Comparison of ENCODE assay signal across 18 cellular contexts in genomic region chr6:158416841-158417759, GRCh38.
DNase-seq lines count a peak whose midpoint lies in the region; ATAC-seq, FAIRE-seq and TF ChIP-seq lines count a peak whose summit lies in the region.
"Had no signal": no experiment of that assay in that cellular context is flagged by ENCODE, and none has a peak within 500 bp of the region (broad histone marks: within the 10 kb centered on the region; RNA-seq: fewer than 3 reads in every experiment).

No MANE protein-coding gene starts in this region.

- TF ChIP-seq CTCF in AG04450 (IDR thresholded peaks at IDR 0.05; ENCODE audit: low read depth, low read length) (no peak), bronchial epithelial cell (IDR thresholded peaks at IDR 0.05; ENCODE audit: insufficient read depth, low read length, severe bottlenecking) (no peak)

- FAIRE-seq in bronchial epithelial cell (lab: Jason Lieb, UNC): peak; percentile 60
- FAIRE-seq: GM19239 had no signal

- H3K9me3 ChIP-seq in AG04450 (ENCODE audit: control insufficient read depth, insufficient read depth, low read length) (no peaks in the 10 kb centered on the region), aorta (ENCODE audit: control insufficient read depth, low read length) (no peaks in the 10 kb centered on the region)
- H3K9me3 ChIP-seq: colonic mucosa had no signal

- peaks cover 4 to 8% of the 10 kb centered on the region in 2 donors for H3K9me3 Mint-ChIP-seq in stimulated activated naive CD8-positive, alpha-beta T cell treated with anti-CD3 and anti-CD28 coated beads, Interleukin-15, amount 100 ng/mL, for 72 hours
- H3K9me3 Mint-ChIP-seq: immature natural killer cell; stimulated activated memory B cell treated with anti-CD40 and anti-IgM and Interleukin-4, amounts not matched to agents 10 μg/mL and 1 μg/mL and 100 μg/mL, for 72 hours; T-helper 1 cell treated with Interleukin-12 subunit alpha and Interleukin-12 subunit beta and Interleukin-4 antibody, amounts not matched to agents 30 μg/mL and 1 μg/mL, for 36 hours had no signal

- H3K27me3 ChIP-seq in AG04450 (ENCODE audit: control insufficient read depth, insufficient read depth, low read length): no peaks in the 10 kb centered on the region
- no peaks in the 10 kb centered on the region for H3K27me3 ChIP-seq in bronchial epithelial cell (ENCODE audit: control insufficient read depth, insufficient read depth, low read length)
- H3K27me3 ChIP-seq in layer of hippocampus (ENCODE audit: control insufficient read depth, insufficient read depth, low read length): no peaks in the 10 kb centered on the region
- H3K27me3 ChIP-seq in aorta (ENCODE audit: control insufficient read depth in 1 of 2, insufficient read depth in 2 of 2, low read length in 1 of 2): no peaks in the 10 kb centered on the region
- H3K27me3 ChIP-seq: colonic mucosa, tibial nerve had no signal

- 87 to 91% methylated on average over 4 of the region's 4 CpGs for WGBS in aorta, 2 donors

- H3K4me3 ChIP-seq in AG04450 (ENCODE audit: low read depth, low read length) (no peak overlapping the region), bronchial epithelial cell (ENCODE audit: low read depth, low read length) (no peak overlapping the region), aorta (ENCODE audit: low read length in 2 of 2) (no peak overlapping the region)
- H3K4me3 ChIP-seq: colonic mucosa, tibial nerve had no signal

- no peak for ATAC-seq in aorta (ENCODE audit: low FRiP score)
- ATAC-seq in stimulated activated naive CD8-positive, alpha-beta T cell treated with anti-CD3 and anti-CD28 coated beads, Interleukin-15, amount 100 ng/mL, for 72 hours: no peak
- ATAC-seq: stimulated activated memory B cell treated with anti-CD40 and anti-IgM and Interleukin-4, amounts not matched to agents 10 μg/mL and 1 μg/mL and 100 μg/mL, for 72 hours had no signal

- H3K27ac ChIP-seq in AG04450 (ENCODE audit: low read depth, low read length) (peak overlapping the region; percentile 41), layer of hippocampus (ENCODE audit: low read depth, low read length) (peak overlapping the region; percentile 85), aorta (ENCODE audit: low read depth in 1 of 2, low read length in 2 of 2) (no peak overlapping the region)
- H3K27ac ChIP-seq: colonic mucosa had no signal

- no peaks in the 10 kb centered on the region for H3K4me1 ChIP-seq in aorta (ENCODE audit: control insufficient read depth in 1 of 2, insufficient read depth in 2 of 2, low read length in 2 of 2)
- H3K4me1 ChIP-seq: colonic mucosa had no signal

- H3K27me3 Mint-ChIP-seq in stimulated activated naive CD8-positive, alpha-beta T cell treated with anti-CD3 and anti-CD28 coated beads, Interleukin-15, amount 100 ng/mL, for 72 hours: no peaks in the 10 kb centered on the region
- H3K27me3 Mint-ChIP-seq: stimulated activated memory B cell treated with anti-CD40 and anti-IgM and Interleukin-4, amounts not matched to agents 10 μg/mL and 1 μg/mL and 100 μg/mL, for 72 hours had no signal

- H3K4me1 Mint-ChIP-seq in stimulated activated naive CD8-positive, alpha-beta T cell treated with anti-CD3 and anti-CD28 coated beads, Interleukin-15, amount 100 ng/mL, for 72 hours: no peaks in the 10 kb centered on the region
- H3K4me1 Mint-ChIP-seq: nephron progenitor cell; stimulated activated memory B cell treated with anti-CD40 and anti-IgM and Interleukin-4, amounts not matched to agents 10 μg/mL and 1 μg/mL and 100 μg/mL, for 72 hours had no signal

- H3K27ac Mint-ChIP-seq in stimulated activated naive CD8-positive, alpha-beta T cell treated with anti-CD3 and anti-CD28 coated beads, Interleukin-15, amount 100 ng/mL, for 72 hours: peak overlapping the region in 1 of 2 donors; percentile 42
- H3K27ac Mint-ChIP-seq: activated T-helper 2 cell treated with anti-CD3 and anti-CD28 coated beads, Interferon-gamma antibody, Interleukin-2, Interleukin-4, amounts not matched to agents 10 μg/mL and 5 μg/mL and 100 μg/mL, durations not matched to agents 14 hours and 24 hours and 36 hours; immature natural killer cell; nephron progenitor cell; stimulated activated memory B cell treated with anti-CD40 and anti-IgM and Interleukin-4, amounts not matched to agents 10 μg/mL and 1 μg/mL and 100 μg/mL, for 72 hours; T-helper 1 cell treated with Interleukin-12 subunit alpha and Interleukin-12 subunit beta and Interleukin-4 antibody, amounts not matched to agents 30 μg/mL and 1 μg/mL, for 36 hours had no signal

- intact Hi-C loops in aorta (cut with DNase I): no loop called here

- no peak for DNase-seq in AG04450 (ENCODE audit: low read depth, low spot score)
- DNase-seq in M059J (ENCODE audit: low read depth): peak; percentile 80
- peak; percentile 37 for DNase-seq in bronchial epithelial cell (ENCODE audit: low read depth)
- no peak for DNase-seq in HEK293T (ENCODE audit: extremely low spot score)
- no peak for DNase-seq in aorta
- DNase-seq in stimulated activated naive CD8-positive, alpha-beta T cell treated with anti-CD3 and anti-CD28 coated beads, Interleukin-15, amount 100 ng/mL, for 72 hours: no peak
- DNase-seq in NCI-H1694 treated with DMSO at 0.1 percent for 48 hours (lab: John Stamatoyannopoulos, UW): no peak
- DNase-seq: colonic mucosa, immature natural killer cell, MM.1S, NCI-H187, nephron progenitor cell had no signal

- CTCF ChIA-PET in AG04450 (lab: Charles Lee) (interaction anchor here (0.7 to 1.4 kb wide), 3 partner anchors 32 to 196 kb away, joined by 3 to 6 read pairs (median 4); no protein-coding TSS in a partner anchor), HEK293T (lab: Yijun Ruan, JAX) (interaction anchor here (0.8 kb wide), 1 partner anchor 30 kb away, joined by 4 read pairs; no protein-coding TSS in a partner anchor)

- no peak overlapping the region for H3K4me3 Mint-ChIP-seq in stimulated activated naive CD8-positive, alpha-beta T cell treated with anti-CD3 and anti-CD28 coated beads, Interleukin-15, amount 100 ng/mL, for 72 hours
- H3K4me3 Mint-ChIP-seq: immature natural killer cell; nephron progenitor cell; stimulated activated memory B cell treated with anti-CD40 and anti-IgM and Interleukin-4, amounts not matched to agents 10 μg/mL and 1 μg/mL and 100 μg/mL, for 72 hours; T-helper 1 cell treated with Interleukin-12 subunit alpha and Interleukin-12 subunit beta and Interleukin-4 antibody, amounts not matched to agents 30 μg/mL and 1 μg/mL, for 36 hours had no signal

- POLR2A ChIA-PET in AG04450 (lab: Yijun Ruan, JAX): interaction anchor here (0.6 kb wide), 1 partner anchor 43 kb away, joined by 4 read pairs; no protein-coding TSS in a partner anchor
- POLR2A ChIA-PET in HEK293T (lab: Yijun Ruan, JAX): no interaction called here

- H3K36me3 ChIP-seq in bronchial epithelial cell (ENCODE audit: control insufficient read depth, insufficient read depth, low read length): peaks cover 10% of the 10 kb centered on the region
- peaks cover 0 to 4% of the 10 kb centered on the region in 2 donors for H3K36me3 ChIP-seq in aorta (ENCODE audit: control insufficient read depth in 1 of 2, insufficient read depth in 2 of 2, low read length in 1 of 2)
- H3K36me3 ChIP-seq: colonic mucosa had no signal

TF ChIP-seq in HEK293T, 16 proteins besides CTCF, POLR2A, EP300 and RAD21:
- TF ChIP-seq BHLHE40 (IDR thresholded peaks at IDR 0.05; ENCODE audit: borderline replicate concordance): no peak
- no peak for TF ChIP-seq FOXM1 (IDR thresholded peaks at IDR 0.05; ENCODE audit: borderline replicate concordance)
- TF ChIP-seq ELF4 (IDR thresholded peaks at IDR 0.05): no peak
- TF ChIP-seq L3MBTL2 (conservative IDR thresholded peaks at IDR 0.05): no peak
- TF ChIP-seq PKNOX1 (IDR thresholded peaks at IDR 0.05): no peak
- no peak for TF ChIP-seq SUZ12 (IDR thresholded peaks at IDR 0.05)

Comparison
In these comparisons a context has a peak if more than half of its experiments do, and no peak if none do; other contexts are left out.
1. DNase-seq: peak in M059J (single experiment) and bronchial epithelial cell (single experiment); none in AG04450 (single experiment), HEK293T (single experiment), aorta (0 of 2), stimulated activated naive CD8-positive, alpha-beta T cell treated with anti-CD3 and anti-CD28 coated beads, Interleukin-15, amount 100 ng/mL, for 72 hours (0 of 2) and NCI-H1694 treated with DMSO at 0.1 percent for 48 hours (single experiment).
2. H3K27ac ChIP-seq: peak in AG04450 (single experiment) and layer of hippocampus (single experiment); none in aorta (0 of 2).